1 cellular context compared by ENCODE assay signal in genomic region chr7:149564340-149565095, GRCh38.
TF ChIP-seq lines count a peak whose summit lies in the region.

No MANE protein-coding gene starts in this region.

TF ChIP-seq in K562, 482 proteins besides CTCF, POLR2A, EP300 and RAD21 (continued from another document and continues in another):
- TF ChIP-seq, protein P1, sequence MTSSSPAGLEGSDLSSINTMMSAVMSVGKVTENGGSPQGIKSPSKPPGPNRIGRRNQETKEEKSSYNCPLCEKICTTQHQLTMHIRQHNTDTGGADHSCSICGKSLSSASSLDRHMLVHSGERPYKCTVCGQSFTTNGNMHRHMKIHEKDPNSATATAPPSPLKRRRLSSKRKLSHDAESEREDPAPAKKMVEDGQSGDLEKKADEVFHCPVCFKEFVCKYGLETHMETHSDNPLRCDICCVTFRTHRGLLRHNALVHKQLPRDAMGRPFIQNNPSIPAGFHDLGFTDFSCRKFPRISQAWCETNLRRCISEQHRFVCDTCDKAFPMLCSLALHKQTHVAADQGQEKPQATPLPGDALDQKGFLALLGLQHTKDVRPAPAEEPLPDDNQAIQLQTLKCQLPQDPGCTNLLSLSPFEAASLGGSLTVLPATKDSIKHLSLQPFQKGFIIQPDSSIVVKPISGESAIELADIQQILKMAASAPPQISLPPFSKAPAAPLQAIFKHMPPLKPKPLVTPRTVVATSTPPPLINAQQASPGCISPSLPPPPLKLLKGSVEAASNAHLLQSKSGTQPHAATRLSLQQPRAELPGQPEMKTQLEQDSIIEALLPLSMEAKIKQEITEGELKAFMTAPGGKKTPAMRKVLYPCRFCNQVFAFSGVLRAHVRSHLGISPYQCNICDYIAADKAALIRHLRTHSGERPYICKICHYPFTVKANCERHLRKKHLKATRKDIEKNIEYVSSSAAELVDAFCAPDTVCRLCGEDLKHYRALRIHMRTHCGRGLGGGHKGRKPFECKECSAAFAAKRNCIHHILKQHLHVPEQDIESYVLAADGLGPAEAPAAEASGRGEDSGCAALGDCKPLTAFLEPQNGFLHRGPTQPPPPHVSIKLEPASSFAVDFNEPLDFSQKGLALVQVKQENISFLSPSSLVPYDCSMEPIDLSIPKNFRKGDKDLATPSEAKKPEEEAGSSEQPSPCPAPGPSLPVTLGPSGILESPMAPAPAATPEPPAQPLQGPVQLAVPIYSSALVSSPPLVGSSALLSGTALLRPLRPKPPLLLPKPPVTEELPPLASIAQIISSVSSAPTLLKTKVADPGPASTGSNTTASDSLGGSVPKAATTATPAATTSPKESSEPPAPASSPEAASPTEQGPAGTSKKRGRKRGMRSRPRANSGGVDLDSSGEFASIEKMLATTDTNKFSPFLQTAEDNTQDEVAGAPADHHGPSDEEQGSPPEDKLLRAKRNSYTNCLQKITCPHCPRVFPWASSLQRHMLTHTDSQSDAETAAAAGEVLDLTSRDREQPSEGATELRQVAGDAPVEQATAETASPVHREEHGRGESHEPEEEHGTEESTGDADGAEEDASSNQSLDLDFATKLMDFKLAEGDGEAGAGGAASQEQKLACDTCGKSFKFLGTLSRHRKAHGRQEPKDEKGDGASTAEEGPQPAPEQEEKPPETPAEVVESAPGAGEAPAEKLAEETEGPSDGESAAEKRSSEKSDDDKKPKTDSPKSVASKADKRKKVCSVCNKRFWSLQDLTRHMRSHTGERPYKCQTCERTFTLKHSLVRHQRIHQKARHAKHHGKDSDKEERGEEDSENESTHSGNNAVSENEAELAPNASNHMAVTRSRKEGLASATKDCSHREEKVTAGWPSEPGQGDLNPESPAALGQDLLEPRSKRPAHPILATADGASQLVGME (CRISPR knock-in tag; IDR thresholded peaks at IDR 0.05) = no peak
- 0 out of 2 replicates have a peak, but pooled peaks have one; percentile 65 for TF ChIP-seq FOXO4 (CRISPR knock-in tag; IDR thresholded peaks at IDR 0.05)
- no peak for TF ChIP-seq TBL1XR1 (IDR thresholded peaks at IDR 0.05; ENCODE audit: low read length in 2 of 2)
- TF ChIP-seq GTF2E2 (tag; IDR thresholded peaks at IDR 0.05) = no peak
- TF ChIP-seq REST (CRISPR knock-in tag; IDR thresholded peaks at IDR 0.05; ENCODE audit: low read depth) = no peak
- TF ChIP-seq CEBPB (tag; IDR thresholded peaks at IDR 0.05) = no peak
- no peak for TF ChIP-seq ZNF263 (CRISPR knock-in tag; IDR thresholded peaks at IDR 0.05; ENCODE audit: borderline replicate concordance)
- no peak for TF ChIP-seq NCOA6 (IDR thresholded peaks at IDR 0.05)
- TF ChIP-seq SIRT6 (IDR thresholded peaks at IDR 0.05; ENCODE audit: low read depth, low read length) = no peak
- TF ChIP-seq, protein P2, sequence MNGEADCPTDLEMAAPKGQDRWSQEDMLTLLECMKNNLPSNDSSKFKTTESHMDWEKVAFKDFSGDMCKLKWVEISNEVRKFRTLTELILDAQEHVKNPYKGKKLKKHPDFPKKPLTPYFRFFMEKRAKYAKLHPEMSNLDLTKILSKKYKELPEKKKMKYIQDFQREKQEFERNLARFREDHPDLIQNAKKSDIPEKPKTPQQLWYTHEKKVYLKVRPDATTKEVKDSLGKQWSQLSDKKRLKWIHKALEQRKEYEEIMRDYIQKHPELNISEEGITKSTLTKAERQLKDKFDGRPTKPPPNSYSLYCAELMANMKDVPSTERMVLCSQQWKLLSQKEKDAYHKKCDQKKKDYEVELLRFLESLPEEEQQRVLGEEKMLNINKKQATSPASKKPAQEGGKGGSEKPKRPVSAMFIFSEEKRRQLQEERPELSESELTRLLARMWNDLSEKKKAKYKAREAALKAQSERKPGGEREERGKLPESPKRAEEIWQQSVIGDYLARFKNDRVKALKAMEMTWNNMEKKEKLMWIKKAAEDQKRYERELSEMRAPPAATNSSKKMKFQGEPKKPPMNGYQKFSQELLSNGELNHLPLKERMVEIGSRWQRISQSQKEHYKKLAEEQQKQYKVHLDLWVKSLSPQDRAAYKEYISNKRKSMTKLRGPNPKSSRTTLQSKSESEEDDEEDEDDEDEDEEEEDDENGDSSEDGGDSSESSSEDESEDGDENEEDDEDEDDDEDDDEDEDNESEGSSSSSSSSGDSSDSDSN (IDR thresholded peaks at IDR 0.05; ENCODE audit: borderline replicate concordance in 1 of 2, low read depth in 2 of 2, low read length in 2 of 2) = no peak
- 0 out of 2 replicates have a peak, but pooled peaks have one; percentile 71 for TF ChIP-seq ZNF766 (CRISPR knock-in tag; conservative IDR thresholded peaks at IDR 0.05)
- TF ChIP-seq LEF1 (IDR thresholded peaks at IDR 0.05) = no peak
- no peak for TF ChIP-seq KDM1A (IDR thresholded peaks at IDR 0.05)
- TF ChIP-seq E2F3 (CRISPR knock-in tag; IDR thresholded peaks at IDR 0.05) = no peak
- TF ChIP-seq PHF20 (IDR thresholded peaks at IDR 0.05; ENCODE audit: partially characterized antibody) = no peak
- no peak for TF ChIP-seq SPI1 (IDR thresholded peaks at IDR 0.05; ENCODE audit: borderline replicate concordance, low read depth, low read length)
- no peak for TF ChIP-seq ZNF384 (IDR thresholded peaks at IDR 0.05; ENCODE audit: low read depth, low read length)
- TF ChIP-seq, protein P3, sequence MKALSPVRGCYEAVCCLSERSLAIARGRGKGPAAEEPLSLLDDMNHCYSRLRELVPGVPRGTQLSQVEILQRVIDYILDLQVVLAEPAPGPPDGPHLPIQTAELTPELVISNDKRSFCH (CRISPR knock-in tag; IDR thresholded peaks at IDR 0.05) = no peak
- TF ChIP-seq, protein P3 (tag; IDR thresholded peaks at IDR 0.05) = peak; percentile 44; the same call in 1 of the 2 replicates
- TF ChIP-seq, protein P4, sequence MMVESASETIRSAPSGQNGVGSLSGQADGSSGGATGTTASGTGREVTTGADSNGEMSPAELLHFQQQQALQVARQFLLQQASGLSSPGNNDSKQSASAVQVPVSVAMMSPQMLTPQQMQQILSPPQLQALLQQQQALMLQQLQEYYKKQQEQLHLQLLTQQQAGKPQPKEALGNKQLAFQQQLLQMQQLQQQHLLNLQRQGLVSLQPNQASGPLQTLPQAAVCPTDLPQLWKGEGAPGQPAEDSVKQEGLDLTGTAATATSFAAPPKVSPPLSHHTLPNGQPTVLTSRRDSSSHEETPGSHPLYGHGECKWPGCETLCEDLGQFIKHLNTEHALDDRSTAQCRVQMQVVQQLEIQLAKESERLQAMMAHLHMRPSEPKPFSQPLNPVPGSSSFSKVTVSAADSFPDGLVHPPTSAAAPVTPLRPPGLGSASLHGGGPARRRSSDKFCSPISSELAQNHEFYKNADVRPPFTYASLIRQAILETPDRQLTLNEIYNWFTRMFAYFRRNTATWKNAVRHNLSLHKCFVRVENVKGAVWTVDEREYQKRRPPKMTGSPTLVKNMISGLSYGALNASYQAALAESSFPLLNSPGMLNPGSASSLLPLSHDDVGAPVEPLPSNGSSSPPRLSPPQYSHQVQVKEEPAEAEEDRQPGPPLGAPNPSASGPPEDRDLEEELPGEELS (CRISPR knock-in tag; IDR thresholded peaks at IDR 0.05; ENCODE audit: borderline replicate concordance) = no peak
- no peak for TF ChIP-seq NCOA2 (IDR thresholded peaks at IDR 0.05; ENCODE audit: partially characterized antibody in 2 of 2)
- no peak for TF ChIP-seq ZNF609 (CRISPR knock-in tag; IDR thresholded peaks at IDR 0.05; ENCODE audit: borderline replicate concordance)
- TF ChIP-seq SRSF9 (IDR thresholded peaks at IDR 0.05; ENCODE audit: borderline replicate concordance, low read depth, low read length) = no peak
- no peak for TF ChIP-seq JUND (IDR thresholded peaks at IDR 0.05; ENCODE audit: borderline replicate concordance, low read depth, low read length)
- peak; percentile 10; the same call in 1 of the 3 replicates for TF ChIP-seq JUND (tag; IDR thresholded peaks at IDR 0.05; ENCODE audit: borderline replicate concordance, low read depth, low read length)
- no peak for TF ChIP-seq FOXK1 (CRISPR knock-in tag; IDR thresholded peaks at IDR 0.05; ENCODE audit: borderline replicate concordance)
- TF ChIP-seq, protein P5, sequence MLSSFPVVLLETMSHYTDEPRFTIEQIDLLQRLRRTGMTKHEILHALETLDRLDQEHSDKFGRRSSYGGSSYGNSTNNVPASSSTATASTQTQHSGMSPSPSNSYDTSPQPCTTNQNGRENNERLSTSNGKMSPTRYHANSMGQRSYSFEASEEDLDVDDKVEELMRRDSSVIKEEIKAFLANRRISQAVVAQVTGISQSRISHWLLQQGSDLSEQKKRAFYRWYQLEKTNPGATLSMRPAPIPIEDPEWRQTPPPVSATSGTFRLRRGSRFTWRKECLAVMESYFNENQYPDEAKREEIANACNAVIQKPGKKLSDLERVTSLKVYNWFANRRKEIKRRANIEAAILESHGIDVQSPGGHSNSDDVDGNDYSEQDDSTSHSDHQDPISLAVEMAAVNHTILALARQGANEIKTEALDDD (IDR thresholded peaks at IDR 0.05) = no peak
- no peak for TF ChIP-seq ZC3H11A (IDR thresholded peaks at IDR 0.05; ENCODE audit: low read depth, low read length)
- TF ChIP-seq ZBTB7A (IDR thresholded peaks at IDR 0.05; ENCODE audit: borderline replicate concordance, control insufficient read depth, low read depth, low read length) = no peak
- no peak for TF ChIP-seq DACH1 (IDR thresholded peaks at IDR 0.05; ENCODE audit: partially characterized antibody)
- TF ChIP-seq SNAPC5 (CRISPR knock-in tag; IDR thresholded peaks at IDR 0.05) = no peak
- TF ChIP-seq CREB3 (tag; conservative IDR thresholded peaks at IDR 0.05; ENCODE audit: low read depth) = peak; percentile 93
- TF ChIP-seq LARP7 (IDR thresholded peaks at IDR 0.05) = no peak
- TF ChIP-seq ZNF584 (CRISPR knock-in tag; IDR thresholded peaks at IDR 0.05; ENCODE audit: low read depth) = no peak
- no peak for TF ChIP-seq ZNF140 (CRISPR knock-in tag; IDR thresholded peaks at IDR 0.05)
- no peak for TF ChIP-seq ZNF445 (CRISPR knock-in tag; IDR thresholded peaks at IDR 0.05; ENCODE audit: low read depth)
